ENCODE assay signal across 20 cellular contexts in the genomic region with DNA sequence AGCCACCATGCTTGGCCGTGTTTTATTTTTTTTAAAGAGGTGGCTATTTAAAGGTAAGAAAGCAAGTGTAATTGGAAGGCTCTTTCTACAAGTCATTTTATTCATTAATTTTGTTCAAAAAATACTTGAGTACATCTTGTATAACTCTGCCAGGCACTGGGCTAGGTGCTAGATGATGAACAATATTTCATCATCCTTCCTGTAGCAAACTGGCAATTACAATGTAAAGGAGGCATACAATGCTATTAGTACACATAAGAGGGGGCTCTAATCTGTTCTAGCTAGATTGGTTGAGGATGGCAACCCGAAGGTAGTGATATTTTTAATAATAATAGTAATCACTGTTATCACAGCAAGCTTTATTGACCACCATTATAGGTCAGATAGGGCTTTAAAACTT.
DNase-seq lines count a peak whose midpoint lies in the region; ATAC-seq and TF ChIP-seq lines count a peak whose summit lies in the region.
"Had no signal": no experiment of that assay in that cellular context is flagged by ENCODE, and none has a peak within 500 bp of the region (broad histone marks: within the 10 kb centered on the region; RNA-seq: fewer than 3 reads in every experiment).

No MANE protein-coding gene starts in this region.

- H4K8ac ChIP-seq in IMR-90 (ENCODE audit: low read depth in 2 of 2, low read length in 2 of 2), result no peak overlapping the region

- H3K4me1 Mint-ChIP-seq in activated naive CD4-positive, alpha-beta T cell treated with anti-CD3 and anti-CD28 coated beads, Interleukin-2, amount 50 U/mL, for 24 hours, result peaks cover 41% of the 10 kb centered on the region
- H3K4me1 Mint-ChIP-seq in activated T-helper 2 cell treated with anti-CD3 and anti-CD28 coated beads, Interferon-gamma antibody, Interleukin-2, Interleukin-4, amounts not matched to agents 10 μg/mL and 5 μg/mL and 100 μg/mL, durations not matched to agents 14 hours and 24 hours and 36 hours (ENCODE audit: low read depth), result peaks cover 54% of the 10 kb centered on the region
- H3K4me1 Mint-ChIP-seq: neural crest cell had no signal

- CTCF ChIA-PET in IMR-90 (lab: Yijun Ruan, JAX), result no interaction called here

- H3K27me3 ChIP-seq in IMR-90 (ENCODE audit: control insufficient read depth, insufficient read depth, low read length), result no peaks in the 10 kb centered on the region
- H3K27me3 ChIP-seq: pancreas, SJCRH30 had no signal

- peak overlapping the region; percentile 17 for H2BK5ac ChIP-seq in IMR-90 (ENCODE audit: low read depth, low read length, poor library complexity, severe bottlenecking)

- peaks cover 46% of the 10 kb centered on the region for H3K36me3 Mint-ChIP-seq in activated naive CD4-positive, alpha-beta T cell treated with anti-CD3 and anti-CD28 coated beads, Interleukin-2, amount 50 U/mL, for 24 hours
- H3K36me3 Mint-ChIP-seq in activated T-helper 2 cell treated with anti-CD3 and anti-CD28 coated beads, Interferon-gamma antibody, Interleukin-2, Interleukin-4, amounts not matched to agents 10 μg/mL and 5 μg/mL and 100 μg/mL, durations not matched to agents 14 hours and 24 hours and 36 hours (ENCODE audit: low read depth), result peaks cover 58% of the 10 kb centered on the region
- H3K36me3 Mint-ChIP-seq: type B pancreatic cell had no signal

- H3K4me2 ChIP-seq in IMR-90 (ENCODE audit: low read depth, low read length), result no peak overlapping the region
- H3K4me2 ChIP-seq: smooth muscle cell had no signal

- H4K20me1 ChIP-seq in IMR-90 (ENCODE audit: insufficient read depth, low read length), result no peaks in the 10 kb centered on the region

- no peak overlapping the region for H2BK15ac ChIP-seq in IMR-90 (ENCODE audit: low read depth, low read length)

- no peak for ATAC-seq in IMR-90 (ENCODE audit: low read depth)
- no peak for ATAC-seq in HG02970 (IDR thresholded peaks at IDR 0.05; ENCODE audit: low FRiP score, unreplicated experiment)
- no peak for ATAC-seq in HG03439 (IDR thresholded peaks at IDR 0.05; ENCODE audit: unreplicated experiment)
- ATAC-seq in GM21528 (IDR thresholded peaks at IDR 0.05; ENCODE audit: low FRiP score, unreplicated experiment), result no peak
- ATAC-seq: pancreas had no signal

- no peak overlapping the region for H2AFZ ChIP-seq in IMR-90 (replicated peaks; ENCODE audit: low read length, poor library complexity)

- no peak overlapping the region for H3K4me3 Mint-ChIP-seq in activated naive CD4-positive, alpha-beta T cell treated with anti-CD3 and anti-CD28 coated beads, Interleukin-2, amount 50 U/mL, for 24 hours
- H3K4me3 Mint-ChIP-seq in activated T-helper 2 cell treated with anti-CD3 and anti-CD28 coated beads, Interferon-gamma antibody, Interleukin-2, Interleukin-4, amounts not matched to agents 10 μg/mL and 5 μg/mL and 100 μg/mL, durations not matched to agents 14 hours and 24 hours and 36 hours (ENCODE audit: low read depth), result peak overlapping the region; percentile 32
- H3K4me3 Mint-ChIP-seq: neural crest cell, type B pancreatic cell had no signal

- peaks cover 16% of the 10 kb centered on the region for H3K9me1 ChIP-seq in IMR-90 (ENCODE audit: insufficient read depth, low read length)

- no peak overlapping the region for H2AK9ac ChIP-seq in IMR-90 (replicated peaks; ENCODE audit: low read depth, low read length, poor library complexity)

- DNase-seq in activated naive CD4-positive, alpha-beta T cell treated with Interleukin-2 at 50 U/mL for 16 hours, result no peak
- DNase-seq in IMR-90, result no peak
- DNase-seq in activated T-helper 2 cell treated with anti-CD3 and anti-CD28 coated beads, Interferon-gamma antibody, Interleukin-2, Interleukin-4, amounts not matched to agents 10 μg/mL and 5 μg/mL and 100 μg/mL, durations not matched to agents 14 hours and 24 hours and 36 hours (ENCODE audit: low spot score), result no peak
- DNase-seq: activated CD4-positive, alpha-beta T cell treated with anti-CD3 and anti-CD28 coated beads for 1 hour; amygdala; DMS53; GDM1; NCI-H1105; NCI-H2029; NCI-H524 treated with DMSO at 0.1 percent for 48 hours; pancreas; SJCRH30; stimulated activated CD4-positive, alpha-beta T cell treated with anti-CD3 and anti-CD28 coated beads, Interleukin-2, amount 100 ng/mL, for 24 hours had no signal

- H2BK120ac ChIP-seq in IMR-90 (ENCODE audit: low read depth, low read length), result no peak overlapping the region

- H3K18ac ChIP-seq in IMR-90 (ENCODE audit: low read depth, low read length), result no peak overlapping the region

- no peaks in the 10 kb centered on the region for H3K9me3 Mint-ChIP-seq in activated naive CD4-positive, alpha-beta T cell treated with anti-CD3 and anti-CD28 coated beads, Interleukin-2, amount 50 U/mL, for 24 hours
- no peaks in the 10 kb centered on the region for H3K9me3 Mint-ChIP-seq in activated T-helper 2 cell treated with anti-CD3 and anti-CD28 coated beads, Interferon-gamma antibody, Interleukin-2, Interleukin-4, amounts not matched to agents 10 μg/mL and 5 μg/mL and 100 μg/mL, durations not matched to agents 14 hours and 24 hours and 36 hours
- H3K9me3 Mint-ChIP-seq: neural crest cell, type B pancreatic cell had no signal

- H2BK20ac ChIP-seq in IMR-90 (ENCODE audit: low read depth, low read length), result no peak overlapping the region

- dilution Hi-C loops in IMR-90 (cut with HindIII; ENCODE audit: low sequenced_read_pairs, unreplicated experiment), result no loop called here

- TF ChIP-seq RAD21 in IMR-90 (IDR thresholded peaks at IDR 0.05; ENCODE audit: low read length), result no peak

- POLR2A ChIA-PET in IMR-90 (lab: Charles Lee; ENCODE audit: unreplicated experiment), result no interaction called here

- no peak overlapping the region for H3K56ac ChIP-seq in IMR-90 (ENCODE audit: extremely low read depth, insufficient read depth, low read length)

- H3K27ac ChIP-seq in IMR-90 (ENCODE audit: insufficient read depth, low read length), result no peak overlapping the region
- H3K27ac ChIP-seq: pancreas, SJCRH30 had no signal

- H3K79me1 ChIP-seq in IMR-90 (ENCODE audit: low read depth in 1 of 2, low read length in 2 of 2), result peaks cover 31 to 72% of the 10 kb centered on the region in 2 experiments

- no peak overlapping the region for H3K9ac ChIP-seq in IMR-90 (ENCODE audit: low read depth, low read length)

- no peak for TF ChIP-seq POLR2A in IMR-90 (IDR thresholded peaks at IDR 0.05; ENCODE audit: low read depth, low read length)

- H3K36me3 ChIP-seq in IMR-90 (ENCODE audit: control insufficient read depth, insufficient read depth, low read length), result peaks cover 18% of the 10 kb centered on the region
- H3K36me3 ChIP-seq: pancreas, SJCRH30 had no signal

- no peak for TF ChIP-seq CTCF in IMR-90 (conservative IDR thresholded peaks at IDR 0.05; ENCODE audit: low read depth, low read length)

- H3K9me3 ChIP-seq in IMR-90 (ENCODE audit: control insufficient read depth, insufficient read depth, low read length), result no peaks in the 10 kb centered on the region
- H3K9me3 ChIP-seq: pancreas, SJCRH30 had no signal

- in situ Hi-C loops in IMR-90 (cut with MboI; ENCODE audit: low sequenced_read_pairs), result no loop called here

- peak overlapping the region; percentile 29; the same call in 1 of the 2 replicates for H3K23ac ChIP-seq in IMR-90 (ENCODE audit: low read depth, low read length)

- no peak overlapping the region for H3K4ac ChIP-seq in IMR-90 (ENCODE audit: low read depth, low read length)

- intact Hi-C loops in IMR-90 (cut with micrococcal nuclease), result no loop called here
- intact Hi-C loops in activated T-helper 2 cell treated with anti-CD3 and anti-CD28 coated beads, Interferon-gamma antibody, Interleukin-2, Interleukin-4, amounts not matched to agents 10 μg/mL and 5 μg/mL and 100 μg/mL, durations not matched to agents 14 hours and 24 hours and 36 hours (cut with micrococcal nuclease), result no loop called here

- BruUV-seq in IMR-90 (replicated peaks; lab: Mats Ljungman, UMichigan), result no TSS peak

- no peaks in the 10 kb centered on the region for H3K27me3 Mint-ChIP-seq in activated naive CD4-positive, alpha-beta T cell treated with anti-CD3 and anti-CD28 coated beads, Interleukin-2, amount 50 U/mL, for 24 hours
- H3K27me3 Mint-ChIP-seq in activated T-helper 2 cell treated with anti-CD3 and anti-CD28 coated beads, Interferon-gamma antibody, Interleukin-2, Interleukin-4, amounts not matched to agents 10 μg/mL and 5 μg/mL and 100 μg/mL, durations not matched to agents 14 hours and 24 hours and 36 hours (ENCODE audit: low read depth), result no peaks in the 10 kb centered on the region
- H3K27me3 Mint-ChIP-seq: type B pancreatic cell had no signal

- H3K4me3 ChIP-seq in IMR-90 (ENCODE audit: insufficient read depth, low read depth, low read length), result no peak overlapping the region
- H3K4me3 ChIP-seq: pancreas, SJCRH30, smooth muscle cell had no signal

- no CpG with 5 or more reads among the region's 2 CpGs for WGBS in IMR-90 (ENCODE audit: extremely low coverage in 2 of 2, insufficient read length in 1 of 2), 2 experiments

- H4K5ac ChIP-seq in IMR-90 (ENCODE audit: low read depth, low read length), result no peak overlapping the region

- no peak overlapping the region for H2AK5ac ChIP-seq in IMR-90 (ENCODE audit: low read depth, low read length)

- H3K27ac Mint-ChIP-seq in activated naive CD4-positive, alpha-beta T cell treated with anti-CD3 and anti-CD28 coated beads, Interleukin-2, amount 50 U/mL, for 24 hours, result peak overlapping the region; percentile 85
- no peak overlapping the region for H3K27ac Mint-ChIP-seq in activated T-helper 2 cell treated with anti-CD3 and anti-CD28 coated beads, Interferon-gamma antibody, Interleukin-2, Interleukin-4, amounts not matched to agents 10 μg/mL and 5 μg/mL and 100 μg/mL, durations not matched to agents 14 hours and 24 hours and 36 hours
- H3K27ac Mint-ChIP-seq: type B pancreatic cell had no signal

- H3K14ac ChIP-seq in IMR-90 (replicated peaks; ENCODE audit: low read depth, low read length), result no peak overlapping the region

- H3K4me1 ChIP-seq in IMR-90 (ENCODE audit: control insufficient read depth, insufficient read depth, low read length), result peaks cover 24% of the 10 kb centered on the region
- H3K4me1 ChIP-seq: SJCRH30 had no signal

- no peak overlapping the region for H4K91ac ChIP-seq in IMR-90 (ENCODE audit: insufficient read depth, low read depth, low read length)

TF ChIP-seq in IMR-90, 13 proteins besides CTCF, POLR2A, EP300 and RAD21:
- TF ChIP-seq MXI1 (IDR thresholded peaks at IDR 0.05; ENCODE audit: borderline replicate concordance, low read depth, low read length) (no peak), CEBPB (IDR thresholded peaks at IDR 0.05; ENCODE audit: low read depth, low read length) (0 out of 2 replicates have a peak, but pooled peaks have one; percentile 31)
